ENCODE assay signal across 30 cellular contexts in the genomic region with DNA sequence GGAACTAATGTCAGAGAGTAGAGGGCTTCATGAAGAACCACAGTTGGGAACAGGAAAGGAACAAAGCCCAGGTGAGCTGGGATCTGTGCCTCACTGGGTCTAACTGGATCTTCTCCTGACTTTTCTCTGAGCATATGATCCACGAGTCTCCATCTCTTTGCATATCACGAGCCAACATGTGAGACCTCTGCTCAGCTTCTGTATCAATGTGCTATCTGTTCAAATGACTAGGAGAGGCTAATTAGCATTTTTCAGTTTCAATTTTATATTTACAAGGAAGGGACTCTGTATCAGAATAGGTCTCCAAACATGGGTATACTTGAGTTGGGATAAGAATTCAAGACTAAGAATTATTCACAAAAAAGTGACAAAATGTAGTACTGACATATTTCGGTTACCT.
"Had no signal": no experiment of that assay in that cellular context is flagged by ENCODE, and none has a peak within 500 bp of the region (broad histone marks: within the 10 kb centered on the region; RNA-seq: fewer than 3 reads in every experiment).

No MANE protein-coding gene starts in this region.

- ATAC-seq: PC-3, SK-N-SH treated with all-trans-retinoic acid at 6 μM for 48 hours, T-cell, T-helper 17 cell had no signal

- DNase-seq: MM.1S, MV-4-11, NCI-H1092, NCI-H1105, NCI-H1417 treated with DMSO at 0.1 percent for 48 hours, NCI-H1436 treated with DMSO at 0.1 percent for 48 hours, NCI-H1694 treated with DMSO at 0.1 percent for 48 hours, NCI-H187 treated with DMSO at 0.1 percent for 48 hours, NCI-H2029, NCI-H2081 treated with DMSO at 0.1 percent for 48 hours, NCI-H2107, NCI-H2171, NCI-H226, NCI-H446 treated with DMSO at 0.1 percent for 48 hours, NCI-H510A, NCI-H524, NCI-H526, NCI-H748 treated with DMSO at 0.1 percent for 48 hours, NCI-H82, OCI-M1, PC-3, Peyer's patch, Right ventricle myocardium superior, RPMI8226, SHP77 treated with DMSO at 0.1 percent for 48 hours, T-cell, T-helper 17 cell had no signal

- H3K27me3 ChIP-seq: Peyer's patch, SJSA1 had no signal

- H3K9me3 ChIP-seq: Peyer's patch had no signal

- H3K27ac ChIP-seq: Peyer's patch, SJSA1, SK-N-MC had no signal

- H3K36me3 ChIP-seq: Peyer's patch, SJSA1 had no signal

- H3K4me1 ChIP-seq: Peyer's patch, SJSA1 had no signal

- H3K4me3 ChIP-seq: Peyer's patch, SJSA1, SK-N-MC had no signal
